ENCODE assay signal across 12 cellular contexts in the genomic region with DNA sequence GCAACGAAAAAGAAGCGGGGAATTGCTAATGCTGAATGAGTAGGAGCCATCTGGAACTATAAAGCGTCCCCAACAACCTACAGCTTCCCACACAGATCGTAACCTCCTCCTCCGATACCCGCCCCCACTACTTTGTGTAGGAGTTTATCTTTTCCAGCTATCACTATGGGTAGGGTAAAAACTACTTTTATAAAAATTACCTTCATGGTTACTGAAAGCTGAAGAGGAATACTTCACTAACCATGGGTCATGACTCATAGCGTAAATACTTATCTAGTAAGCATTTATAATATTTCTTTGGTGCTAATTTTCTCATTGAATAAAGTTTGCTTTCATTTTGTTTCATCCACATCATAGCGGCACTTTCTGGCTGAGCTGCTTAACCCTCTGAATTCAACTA.
A peak's percentile ranks its signal among the peaks of the same experiment; 100 is the strongest.
DNase-seq lines count a peak whose midpoint lies in the region; FAIRE-seq and TF ChIP-seq lines count a peak whose summit lies in the region.
"Had no signal": no experiment of that assay in that cellular context is flagged by ENCODE, and none has a peak within 500 bp of the region (broad histone marks: within the 10 kb centered on the region; RNA-seq: fewer than 3 reads in every experiment).

No MANE protein-coding gene starts in this region.

- H2AK5ac ChIP-seq in mesenchymal stem cell (ENCODE audit: low read length, severe bottlenecking): no peak overlapping the region

- no peak overlapping the region for H2BK15ac ChIP-seq in mesenchymal stem cell (ENCODE audit: low read depth, poor library complexity, severe bottlenecking)

- H3K9me3 ChIP-seq in GM23248 (ENCODE audit: low read depth): no peaks in the 10 kb centered on the region
- H3K9me3 ChIP-seq in mesenchymal stem cell (ENCODE audit: control insufficient read depth, low read length): no peaks in the 10 kb centered on the region
- H3K9me3 ChIP-seq in stomach: peaks cover 0 to under 1% (median 0%) of the 10 kb centered on the region in 4 donors
- H3K9me3 ChIP-seq: pancreas had no signal

- H3K36me3 ChIP-seq in GM23248 (ENCODE audit: low read depth) (no peaks in the 10 kb centered on the region), mesenchymal stem cell (ENCODE audit: control insufficient read depth in 1 of 2, insufficient read depth in 2 of 2, low read depth in 1 of 2, low read length in 2 of 2) (no peaks in the 10 kb centered on the region), stomach (no peaks in the 10 kb centered on the region)
- H3K36me3 ChIP-seq: pancreas had no signal

- in situ Hi-C loops in GM23248 (cut with MboI): no loop called here

- no peak overlapping the region for H4K8ac ChIP-seq in mesenchymal stem cell (ENCODE audit: low read length)

- H3K79me2 ChIP-seq in GM23248 (ENCODE audit: insufficient read depth): no peaks in the 10 kb centered on the region

- no peak overlapping the region for H4K91ac ChIP-seq in mesenchymal stem cell (ENCODE audit: low read length)

- no peaks in the 10 kb centered on the region for H3K9me3 Mint-ChIP-seq in osteocyte (ENCODE audit: unreplicated experiment)
- H3K9me3 Mint-ChIP-seq: immature natural killer cell had no signal

- H3K9ac ChIP-seq in GM23248 (peak overlapping the region; percentile 7), mesenchymal stem cell (ENCODE audit: low read length) (peak overlapping the region; percentile 17)

- TF ChIP-seq CTCF in stomach (IDR thresholded peaks at IDR 0.05) (no peak), osteocyte (IDR thresholded peaks at IDR 0.05) (no peak)

- H3K79me1 ChIP-seq in mesenchymal stem cell (replicated peaks; ENCODE audit: low read length, poor library complexity, severe bottlenecking): no peaks in the 10 kb centered on the region

- H3K4me2 ChIP-seq in GM23248 (ENCODE audit: unreplicated experiment): peak overlapping the region; percentile 60
- no peak overlapping the region for H3K4me2 ChIP-seq in mesenchymal stem cell (ENCODE audit: low read length, poor library complexity, severe bottlenecking)

- H3K27me3 ChIP-seq in GM23248 (replicated peaks; ENCODE audit: insufficient read depth) (no peaks in the 10 kb centered on the region), mesenchymal stem cell (ENCODE audit: control insufficient read depth in 1 of 2, insufficient read depth in 1 of 2, low read length in 2 of 2) (no peaks in the 10 kb centered on the region), stomach (no peaks in the 10 kb centered on the region)
- H3K27me3 ChIP-seq: pancreas had no signal

- no peaks in the 10 kb centered on the region for H3K36me3 Mint-ChIP-seq in osteocyte (ENCODE audit: unreplicated experiment)

- H2BK120ac ChIP-seq in mesenchymal stem cell (ENCODE audit: low read depth, low read length): no peak overlapping the region

- H2AFZ ChIP-seq in GM23248 (peak overlapping the region; percentile 57), mesenchymal stem cell (ENCODE audit: low read depth, low read length) (no peak overlapping the region)

- H3K27ac ChIP-seq in GM23248 (no peak overlapping the region), mesenchymal stem cell (ENCODE audit: low read length, poor library complexity, severe bottlenecking) (no peak overlapping the region), stomach (no peak overlapping the region)
- H3K27ac ChIP-seq: pancreas had no signal

- H3K27ac Mint-ChIP-seq in osteocyte (ENCODE audit: unreplicated experiment): no peak overlapping the region

- H3K4me3 ChIP-seq in GM23248 (peak overlapping the region; percentile 53), mesenchymal stem cell (ENCODE audit: insufficient read depth in 1 of 2, low read depth in 1 of 2, low read length in 2 of 2) (peak overlapping the region in 1 of 2 experiments; percentile 55), stomach (no peak overlapping the region)
- H3K4me3 ChIP-seq: pancreas had no signal

- WGBS in GM23248 (ENCODE audit: low coverage in 1 of 2, low lambda C conversion rate in 2 of 2, missing lambda C conversion rate in 2 of 2), 2 experiments: 4 to 7% methylated on average over 8 of the region's 8 CpGs
- WGBS in mesenchymal stem cell: no CpG with 5 or more reads among the region's 8 CpGs
- 69 to 77% (median 74%) methylated on average over 8 of the region's 8 CpGs for WGBS in stomach, 5 donors

- no peaks in the 10 kb centered on the region for H3K9me2 ChIP-seq in GM23248 (ENCODE audit: insufficient read depth)

- no peak overlapping the region for H2BK12ac ChIP-seq in mesenchymal stem cell (ENCODE audit: low read length in 2 of 2)

- no peak overlapping the region for H3K4ac ChIP-seq in mesenchymal stem cell (ENCODE audit: low read depth in 1 of 2, low read length in 2 of 2)

- H3K14ac ChIP-seq in mesenchymal stem cell (ENCODE audit: low read length in 2 of 2): no peak overlapping the region

- H3K18ac ChIP-seq in mesenchymal stem cell (ENCODE audit: low read depth in 1 of 2, low read length in 2 of 2): no peak overlapping the region

- FAIRE-seq in GM18507 (lab: Jason Lieb, UNC): peak; percentile 63
- FAIRE-seq: pancreas had no signal

- H4K20me1 ChIP-seq in GM23248 (ENCODE audit: insufficient read depth): no peaks in the 10 kb centered on the region

- H3K4me1 ChIP-seq in GM23248 (ENCODE audit: insufficient read depth) (peaks cover 15% of the 10 kb centered on the region), mesenchymal stem cell (ENCODE audit: control insufficient read depth, insufficient read depth, low read depth, low read length) (peaks cover 4% of the 10 kb centered on the region), stomach (no peaks in the 10 kb centered on the region)
- H3K4me1 ChIP-seq: pancreas had no signal

- no peaks in the 10 kb centered on the region for H3F3A ChIP-seq in GM23248 (ENCODE audit: insufficient read depth)

- TF ChIP-seq EP300 in stomach (IDR thresholded peaks at IDR 0.05): no peak

- H3K4me3 Mint-ChIP-seq in osteocyte (ENCODE audit: unreplicated experiment): no peak overlapping the region

- H3K4me1 Mint-ChIP-seq in osteocyte (ENCODE audit: unreplicated experiment): no peaks in the 10 kb centered on the region
- H3K4me1 Mint-ChIP-seq: immature natural killer cell had no signal

- no peak overlapping the region for H3K23ac ChIP-seq in mesenchymal stem cell (ENCODE audit: low read length in 2 of 2)

- DNase-seq in GM18507 (ENCODE audit: extremely low spot score, insufficient read length, low read depth) (no peak), GM23248 (peak; percentile 67), mesenchymal stem cell (no peak), AG08395 (ENCODE audit: low spot score) (no peak), stomach (no peak), NCI-H1105 treated with DMSO at 0.1 percent for 48 hours (lab: John Stamatoyannopoulos, UW) (no peak), osteocyte (ENCODE audit: extremely low spot score, unreplicated experiment) (no peak)
- DNase-seq in activated CD4-positive, alpha-beta T cell treated with anti-CD3 and anti-CD28 coated beads, Interleukin-2, amount 50 U/mL, for 4 hours: peak; percentile 31 to 46
- DNase-seq: immature natural killer cell, NCI-H2081 treated with DMSO at 0.1 percent for 48 hours, pancreas, SHP77 had no signal

- H3K27me3 Mint-ChIP-seq in osteocyte (ENCODE audit: unreplicated experiment): peaks cover 2% of the 10 kb centered on the region

- intact Hi-C loops in stomach (cut with DNase I; ENCODE audit: low total_unique reads): no loop called here

- H2BK5ac ChIP-seq in mesenchymal stem cell (ENCODE audit: low read depth, low read length, poor library complexity, severe bottlenecking): no peak overlapping the region

- no peak for TF ChIP-seq POLR2A in stomach (IDR thresholded peaks at IDR 0.05)

Comparison
In these comparisons a context has a peak if more than half of its experiments do, and no peak if none do; other contexts are left out.
1. DNase-seq: peak in GM23248 (single experiment) and activated CD4-positive, alpha-beta T cell treated with anti-CD3 and anti-CD28 coated beads, Interleukin-2, amount 50 U/mL, for 4 hours (2 of 2); none in GM18507 (single experiment), mesenchymal stem cell (single experiment), AG08395 (single experiment), stomach (single experiment), NCI-H1105 treated with DMSO at 0.1 percent for 48 hours (single experiment) and osteocyte (single experiment).